In genomic region chr5:36881304-36881703, GRCh38 we compare ENCODE assay signal across 1 cellular context.
TF ChIP-seq lines count a peak whose summit lies in the region.

No MANE protein-coding gene starts in this region.

TF ChIP-seq in K562, 482 proteins besides CTCF, POLR2A, EP300 and RAD21:
- TF ChIP-seq CEBPG (CRISPR knock-in tag; IDR thresholded peaks at IDR 0.05), result no peak
- no peak for TF ChIP-seq CEBPG (tag; conservative IDR thresholded peaks at IDR 0.05 in 1 of 2, IDR thresholded peaks at IDR 0.05 in 1 of 2)
- TF ChIP-seq CHAMP1 (IDR thresholded peaks at IDR 0.05), result 0 out of 2 replicates have a peak, but pooled peaks have one; percentile 27
- 0 out of 2 replicates have a peak, but pooled peaks have one; percentile 51 for TF ChIP-seq SMARCA5 (IDR thresholded peaks at IDR 0.05)
